ENCODE assay signal across 25 cellular contexts in genomic region chr18:78741381-78742340, GRCh38.
DNase-seq lines count a peak whose midpoint lies in the region; ATAC-seq and TF ChIP-seq lines count a peak whose summit lies in the region.
"Had no signal": no experiment of that assay in that cellular context is flagged by ENCODE, and none has a peak within 500 bp of the region (broad histone marks: within the 10 kb centered on the region; RNA-seq: fewer than 3 reads in every experiment).

No MANE protein-coding gene starts in this region.

- H3K36me3 Mint-ChIP-seq in stimulated activated effector memory CD8-positive, alpha-beta T cell treated with anti-CD3 and anti-CD28 coated beads, Interleukin-12 subunit alpha, Interleukin-12 subunit beta, amount 100 ng/mL, for 72 hours = no peaks in the 10 kb centered on the region
- no peaks in the 10 kb centered on the region for H3K36me3 Mint-ChIP-seq in Calu3 (ENCODE audit: insufficient read depth, unreplicated experiment)
- H3K36me3 Mint-ChIP-seq: CD4-positive, alpha-beta memory T cell had no signal

- WGBS in thyroid gland, 2 donors = 87 to 89% methylated on average over 22 to 30 of the region's 30 CpGs

- DNase-seq in Ammon's horn (ENCODE audit: low spot score) = peak; percentile 34
- DNase-seq in coronary artery (ENCODE audit: low spot score) = peak; percentile 49
- DNase-seq in mesenteric fat pad (ENCODE audit: low spot score) = peak; percentile 84
- no peak for DNase-seq in stimulated activated effector memory CD8-positive, alpha-beta T cell treated with anti-CD3 and anti-CD28 coated beads, Interleukin-12 subunit alpha, Interleukin-12 subunit beta, amount 100 ng/mL, for 72 hours (ENCODE audit: low spot score in 2 of 2)
- no peak for DNase-seq in Calu3
- no peak for DNase-seq in thyroid gland
- DNase-seq: AML-193; C1 segment of cervical spinal cord; CD4-positive, alpha-beta memory T cell; COR-L47; GF-D8; HCEC 1CT; NCI-H1048; NCI-H1417 treated with DMSO at 0.1 percent for 48 hours; NCI-H187; NCI-H2081 treated with DMSO at 0.1 percent for 48 hours; NCI-H2171; NCI-H226; NCI-H510A; SHP77 treated with DMSO at 0.1 percent for 48 hours had no signal

- TF ChIP-seq POLR2A in thyroid gland (IDR thresholded peaks at IDR 0.05) = no peak

- intact Hi-C loops in Calu3 (cut with micrococcal nuclease; ENCODE audit: unreplicated experiment) (no loop called here), thyroid gland (cut with DNase I) (no loop called here)

- H3K36me3 ChIP-seq in thyroid gland = no peaks in the 10 kb centered on the region

- no peak overlapping the region for H3K4me3 ChIP-seq in coronary artery
- H3K4me3 ChIP-seq in thyroid gland (replicated peaks in 1 of 3) = no peak overlapping the region
- H3K4me3 ChIP-seq: GM23338 had no signal

- H3K27ac ChIP-seq in coronary artery (no peak overlapping the region), thyroid gland (no peak overlapping the region)
- H3K27ac ChIP-seq: RWPE1 had no signal

- H3K4me3 Mint-ChIP-seq in stimulated activated effector memory CD8-positive, alpha-beta T cell treated with anti-CD3 and anti-CD28 coated beads, Interleukin-12 subunit alpha, Interleukin-12 subunit beta, amount 100 ng/mL, for 72 hours = no peak overlapping the region
- no peak overlapping the region for H3K4me3 Mint-ChIP-seq in Calu3 (ENCODE audit: low read depth, unreplicated experiment)
- H3K4me3 Mint-ChIP-seq: CD4-positive, alpha-beta memory T cell; GM23338 had no signal

- TF ChIP-seq CTCF in coronary artery (IDR thresholded peaks at IDR 0.05) (no peak), Calu3 (IDR thresholded peaks at IDR 0.05; ENCODE audit: unreplicated experiment) (no peak), thyroid gland (IDR thresholded peaks at IDR 0.05) (no peak)

- no peaks in the 10 kb centered on the region for H3K9me3 ChIP-seq in thyroid gland

- H3K4me1 Mint-ChIP-seq in stimulated activated effector memory CD8-positive, alpha-beta T cell treated with anti-CD3 and anti-CD28 coated beads, Interleukin-12 subunit alpha, Interleukin-12 subunit beta, amount 100 ng/mL, for 72 hours = peaks cover 11% of the 10 kb centered on the region
- no peaks in the 10 kb centered on the region for H3K4me1 Mint-ChIP-seq in Calu3 (ENCODE audit: low read depth, unreplicated experiment)
- H3K4me1 Mint-ChIP-seq: CD4-positive, alpha-beta memory T cell; GM23338 had no signal

- H3K27me3 Mint-ChIP-seq in Calu3 (ENCODE audit: unreplicated experiment) = no peaks in the 10 kb centered on the region
- H3K27me3 Mint-ChIP-seq: IgD-negative memory B cell had no signal

- peak; percentile 28 for ATAC-seq in stimulated activated effector memory CD8-positive, alpha-beta T cell treated with anti-CD3 and anti-CD28 coated beads, Interleukin-12 subunit alpha, Interleukin-12 subunit beta, amount 100 ng/mL, for 72 hours
- no peak for ATAC-seq in esophagus mucosa
- ATAC-seq: GM23338, Panc1 had no signal

- CTCF ChIA-PET in Calu3 (lab: Charles Lee) = no interaction called here

- H3K27ac Mint-ChIP-seq in stimulated activated effector memory CD8-positive, alpha-beta T cell treated with anti-CD3 and anti-CD28 coated beads, Interleukin-12 subunit alpha, Interleukin-12 subunit beta, amount 100 ng/mL, for 72 hours = no peak overlapping the region
- H3K27ac Mint-ChIP-seq in Calu3 (ENCODE audit: unreplicated experiment) = no peak overlapping the region
- H3K27ac Mint-ChIP-seq: CD4-positive, alpha-beta memory T cell; GM23338; IgD-negative memory B cell had no signal

- peaks cover 0 to 9% of the 10 kb centered on the region in 2 donors for H3K4me1 ChIP-seq in thyroid gland

- no peaks in the 10 kb centered on the region for H3K27me3 ChIP-seq in thyroid gland

- peaks cover 4% of the 10 kb centered on the region for H3K9me3 Mint-ChIP-seq in stimulated activated effector memory CD8-positive, alpha-beta T cell treated with anti-CD3 and anti-CD28 coated beads, Interleukin-12 subunit alpha, Interleukin-12 subunit beta, amount 100 ng/mL, for 72 hours
- peaks cover 10% of the 10 kb centered on the region for H3K9me3 Mint-ChIP-seq in Calu3 (ENCODE audit: low read depth, unreplicated experiment)

- BruUV-seq in Calu3 (replicated peaks; lab: Mats Ljungman, UMichigan) = no TSS peak

Comparison
In these comparisons a context has a peak if more than half of its experiments do, and no peak if none do; other contexts are left out.
1. DNase-seq: peak in Ammon's horn (single experiment), coronary artery (single experiment) and mesenteric fat pad (single experiment); none in stimulated activated effector memory CD8-positive, alpha-beta T cell treated with anti-CD3 and anti-CD28 coated beads, Interleukin-12 subunit alpha, Interleukin-12 subunit beta, amount 100 ng/mL, for 72 hours (0 of 2), Calu3 (single experiment) and thyroid gland (0 of 2).